12 cellular contexts compared by ENCODE assay signal in genomic region chr6:136067731-136068341, GRCh38.
DNase-seq lines count a peak whose midpoint lies in the region; ATAC-seq, FAIRE-seq and TF ChIP-seq lines count a peak whose summit lies in the region.
"Had no signal": no experiment of that assay in that cellular context is flagged by ENCODE, and none has a peak within 500 bp of the region (broad histone marks: within the 10 kb centered on the region; RNA-seq: fewer than 3 reads in every experiment).

No MANE protein-coding gene starts in this region.

- H3K4ac ChIP-seq in trophoblast cell (ENCODE audit: low read depth, low read length): no peak overlapping the region

- H3K36me3 ChIP-seq in GM23248 (ENCODE audit: low read depth): no peaks in the 10 kb centered on the region
- no peaks in the 10 kb centered on the region for H3K36me3 ChIP-seq in trophoblast cell (ENCODE audit: control insufficient read depth in 1 of 2, insufficient read depth in 2 of 2, low read length in 2 of 2)
- H3K36me3 ChIP-seq in HepG2 (replicated peaks in 1 of 2; ENCODE audit: control insufficient read depth in 1 of 2, insufficient read depth in 2 of 2, low read length in 2 of 2): no peaks in the 10 kb centered on the region
- H3K36me3 ChIP-seq: HAP-1, thoracic aorta had no signal

- TF ChIP-seq POLR2A in HepG2 (IDR thresholded peaks at IDR 0.05; ENCODE audit: insufficient read depth in 1 of 2, low read depth in 2 of 2, low read length in 2 of 2): no peak

- no peak overlapping the region for H4K91ac ChIP-seq in trophoblast cell (ENCODE audit: low read depth, low read length)

- H4K8ac ChIP-seq in trophoblast cell (ENCODE audit: low read depth, low read length): peak overlapping the region; percentile 54

- H3K4me3 ChIP-seq in GM23248 (no peak overlapping the region), trophoblast cell (ENCODE audit: low read depth, low read length) (no peak overlapping the region), HepG2 (replicated peaks in 1 of 3; ENCODE audit: insufficient read depth in 1 of 3, low read depth in 2 of 3, low read length in 3 of 3) (no peak overlapping the region)
- H3K4me3 ChIP-seq: HAP-1, thoracic aorta had no signal

- BruUV-seq in HepG2 (replicated peaks; lab: Mats Ljungman, UMichigan): no TSS peak

- no peak for TF ChIP-seq CTCF in WTC11 (IDR thresholded peaks at IDR 0.05)
- no peak for TF ChIP-seq CTCF in HepG2 (CRISPR knock-in tag; IDR thresholded peaks at IDR 0.05)

- H2BK12ac ChIP-seq in trophoblast cell (ENCODE audit: low read length): no peak overlapping the region

- no peaks in the 10 kb centered on the region for H3K27me3 Mint-ChIP-seq in WTC11 (ENCODE audit: low read depth)

- H3K9me2 ChIP-seq in GM23248 (ENCODE audit: insufficient read depth): no peaks in the 10 kb centered on the region

- POLR2A ChIA-PET in WTC11 (lab: Charles Lee) (no interaction called here), HepG2 (lab: Yijun Ruan, JAX) (no interaction called here)

- H3K27me3 ChIP-seq in GM23248 (replicated peaks; ENCODE audit: insufficient read depth) (no peaks in the 10 kb centered on the region), trophoblast cell (ENCODE audit: insufficient read depth, low read length) (no peaks in the 10 kb centered on the region), HepG2 (ENCODE audit: control insufficient read depth in 1 of 2, insufficient read depth in 2 of 2, low read length in 2 of 2) (no peaks in the 10 kb centered on the region)

- peak overlapping the region; percentile 98 for H3K27ac Mint-ChIP-seq in WTC11

- H3K79me2 ChIP-seq in GM23248 (ENCODE audit: insufficient read depth) (peaks cover 8% of the 10 kb centered on the region; the same call in 1 of the 2 replicates), trophoblast cell (ENCODE audit: control insufficient read depth, insufficient read depth, low read length, poor library complexity) (no peaks in the 10 kb centered on the region), HepG2 (ENCODE audit: insufficient read depth, low read length) (no peaks in the 10 kb centered on the region)

- H3K14ac ChIP-seq in trophoblast cell (ENCODE audit: low read length): peak overlapping the region; percentile 70

- CTCF ChIA-PET in WTC11 (lab: Charles Lee) (no interaction called here), HepG2 (lab: Yijun Ruan, JAX; ENCODE audit: low intra/inter-chr PET ratio, low total read pairs) (no interaction called here)

- H2BK5ac ChIP-seq in trophoblast cell (ENCODE audit: low read depth, low read length, poor library complexity): peak overlapping the region; percentile 14

- no peak overlapping the region for H2AK5ac ChIP-seq in trophoblast cell (ENCODE audit: low read length)

- H3F3A ChIP-seq in GM23248 (ENCODE audit: insufficient read depth): 0 out of 2 replicates have a peak, but pooled peaks cover 20% of the 10 kb centered on the region

- TF ChIP-seq RAD21 in HepG2 (CRISPR knock-in tag; IDR thresholded peaks at IDR 0.05): no peak

- DNase-seq in GM23248 (peak; percentile 24), WTC11 (ENCODE audit: low spot score) (no peak), glomerular visceral epithelial cell (ENCODE audit: extremely low spot score) (peak; percentile 92), trophoblast cell (peak; percentile 74 to 91), HepG2 (ENCODE audit: low spot score) (no peak), SKM-1 treated with dmso at 0.1 percent for 144 hours (lab: John Stamatoyannopoulos, UW; ENCODE audit: unreplicated experiment) (no peak)
- DNase-seq: COR-L47, T-helper 9 cell had no signal

- no peaks in the 10 kb centered on the region; the same call in 1 of the 2 replicates for H3K36me3 Mint-ChIP-seq in WTC11

- peaks cover 23% of the 10 kb centered on the region for H3K4me1 Mint-ChIP-seq in WTC11

- no peak for FAIRE-seq in HepG2 (lab: Jason Lieb, UNC)

- intact Hi-C loops in HepG2 (cut with micrococcal nuclease; ENCODE audit: unreplicated experiment): no loop called here

- H3K9me3 Mint-ChIP-seq in WTC11: no peaks in the 10 kb centered on the region

- H3K9me3 ChIP-seq in GM23248 (ENCODE audit: low read depth) (no peaks in the 10 kb centered on the region), trophoblast cell (ENCODE audit: insufficient read depth, low read depth, low read length) (no peaks in the 10 kb centered on the region), HepG2 (ENCODE audit: low read length) (no peaks in the 10 kb centered on the region)
- H3K9me3 ChIP-seq: HAP-1, thoracic aorta had no signal

- no peaks in the 10 kb centered on the region for H3K79me1 ChIP-seq in trophoblast cell (ENCODE audit: low read length)

- no peak overlapping the region for H3K4me3 Mint-ChIP-seq in WTC11

- peak overlapping the region; percentile 45; the same call in 1 of the 2 replicates for H3K27ac ChIP-seq in GM23248
- H3K27ac ChIP-seq in trophoblast cell (ENCODE audit: low read depth, low read length): no peak overlapping the region
- H3K27ac ChIP-seq in HepG2 (ENCODE audit: extremely low read length, insufficient read depth, low read length): no peak overlapping the region
- H3K27ac ChIP-seq: thoracic aorta had no signal

- WGBS in GM23248 (ENCODE audit: low coverage in 1 of 2, low lambda C conversion rate in 2 of 2, missing lambda C conversion rate in 2 of 2), 2 experiments: 80 to 85% methylated on average over 10 of the region's 10 CpGs
- WGBS in trophoblast cell (ENCODE audit: extremely low coverage, insufficient coverage, insufficient read length): no CpG with 5 or more reads among the region's 10 CpGs
- WGBS in HepG2 (ENCODE audit: low lambda C conversion rate): 42% methylated on average over 10 of the region's 10 CpGs

- H2AFZ ChIP-seq in GM23248 (peak overlapping the region; percentile 26; the same call in 1 of the 2 replicates), trophoblast cell (ENCODE audit: insufficient read depth, low read length, poor library complexity) (no peak overlapping the region), HepG2 (ENCODE audit: low read length) (no peak overlapping the region)

- H3K18ac ChIP-seq in trophoblast cell (ENCODE audit: low read length): no peak overlapping the region

- H2BK120ac ChIP-seq in trophoblast cell (ENCODE audit: insufficient read depth, low read length, poor library complexity): peak overlapping the region; percentile 22

- in situ Hi-C loops in GM23248 (cut with MboI) (no loop called here), HepG2 (cut with HindIII; ENCODE audit: extremely low pct_ligation_motif_present, low pct_unique_long_range_greater_than_20kb) (no loop called here)

- ATAC-seq in WTC11 (peak; percentile 74), HG03521 (IDR thresholded peaks at IDR 0.05; ENCODE audit: unreplicated experiment) (no peak), HepG2 (no peak), GM18519 (IDR thresholded peaks at IDR 0.05; ENCODE audit: low FRiP score, unreplicated experiment) (no peak)

- H3K4me2 ChIP-seq in GM23248 (ENCODE audit: unreplicated experiment): peak overlapping the region; percentile 53
- peak overlapping the region; percentile 30 for H3K4me2 ChIP-seq in trophoblast cell (ENCODE audit: low read length)
- H3K4me2 ChIP-seq in HepG2 (ENCODE audit: low read depth, low read length): no peak overlapping the region

- TF ChIP-seq EP300 in HepG2 (IDR thresholded peaks at IDR 0.05; ENCODE audit: low read depth in 2 of 2, low read length in 2 of 2) (no peak), HepG2 (CRISPR knock-in tag; IDR thresholded peaks at IDR 0.05; ENCODE audit: borderline replicate concordance) (no peak)

- peaks cover 26% of the 10 kb centered on the region for H3K4me1 ChIP-seq in GM23248 (ENCODE audit: insufficient read depth)
- peaks cover 3 to 7% of the 10 kb centered on the region in 2 experiments for H3K4me1 ChIP-seq in trophoblast cell (ENCODE audit: control insufficient read depth in 1 of 2, insufficient read depth in 2 of 2, low read length in 2 of 2)
- H3K4me1 ChIP-seq in HepG2 (ENCODE audit: insufficient read depth, low read length): no peaks in the 10 kb centered on the region
- H3K4me1 ChIP-seq: HAP-1 had no signal

- no peaks in the 10 kb centered on the region for H4K20me1 ChIP-seq in GM23248 (ENCODE audit: insufficient read depth)
- H4K20me1 ChIP-seq in HepG2 (ENCODE audit: insufficient read depth, low read length): no peaks in the 10 kb centered on the region

- H4K12ac ChIP-seq in trophoblast cell (ENCODE audit: low read depth, low read length): no peak overlapping the region

- no peak overlapping the region; the same call in 1 of the 2 replicates for H3K9ac ChIP-seq in GM23248
- no peak overlapping the region for H3K9ac ChIP-seq in trophoblast cell (ENCODE audit: low read length)
- H3K9ac ChIP-seq in HepG2 (ENCODE audit: insufficient read depth, low read depth, low read length): no peak overlapping the region

- H3K23ac ChIP-seq in trophoblast cell (ENCODE audit: low read length): no peak overlapping the region

TF ChIP-seq in HepG2, 621 proteins besides CTCF, POLR2A, EP300 and RAD21 (continues in another document):
- no peak for TF ChIP-seq ZNF710 (CRISPR knock-in tag; IDR thresholded peaks at IDR 0.05; ENCODE audit: borderline replicate concordance)
- no peak for TF ChIP-seq PHF21A (CRISPR knock-in tag; IDR thresholded peaks at IDR 0.05)
- TF ChIP-seq NR2F2 (IDR thresholded peaks at IDR 0.05; ENCODE audit: borderline replicate concordance, low read depth): no peak
- TF ChIP-seq NR0B2 (CRISPR knock-in tag; IDR thresholded peaks at IDR 0.05): no peak
- TF ChIP-seq LCORL (IDR thresholded peaks at IDR 0.05): no peak
- no peak for TF ChIP-seq LCORL (CRISPR knock-in tag; IDR thresholded peaks at IDR 0.05)

Comparison
In these comparisons a context has a peak if more than half of its experiments do, and no peak if none do; other contexts are left out.
1. DNase-seq: peak in GM23248 (single experiment), glomerular visceral epithelial cell (single experiment) and trophoblast cell (2 of 2); none in WTC11 (single experiment), HepG2 (single experiment) and SKM-1 treated with dmso at 0.1 percent for 144 hours (single experiment).